In genomic region chr9:77892171-77892570, GRCh38 we compare ENCODE assay signal across 11 cellular contexts.
DNase-seq lines count a peak whose midpoint lies in the region; ATAC-seq, FAIRE-seq and TF ChIP-seq lines count a peak whose summit lies in the region.
"Had no signal": no experiment of that assay in that cellular context is flagged by ENCODE, and none has a peak within 500 bp of the region (broad histone marks: within the 10 kb centered on the region; RNA-seq: fewer than 3 reads in every experiment).

No MANE protein-coding gene starts in this region.

- TF ChIP-seq CTCF in CD8-positive, alpha-beta T cell (IDR thresholded peaks at IDR 0.05): no peak
- no peak for TF ChIP-seq CTCF in OCI-LY7 (conservative IDR thresholded peaks at IDR 0.05; ENCODE audit: low read length)

- no peaks in the 10 kb centered on the region for H3K4me1 ChIP-seq in CD8-positive, alpha-beta T cell (ENCODE audit: insufficient read depth, low read length)
- no peaks in the 10 kb centered on the region for H3K4me1 ChIP-seq in OCI-LY7 (ENCODE audit: insufficient read depth, low read length, poor library complexity, severe bottlenecking)

- peaks cover 21% of the 10 kb centered on the region for H3K36me3 Mint-ChIP-seq in CD8-positive, alpha-beta T cell
- peaks cover 12% of the 10 kb centered on the region for H3K36me3 Mint-ChIP-seq in activated T-helper 17 cell treated with anti-CD3 and anti-CD28 coated beads, Interleukin-2, amount 50 U/mL, for 72 hours (ENCODE audit: low read depth)

- no peak overlapping the region for H2AFZ ChIP-seq in OCI-LY7 (ENCODE audit: low read length)

- H3K27me3 Mint-ChIP-seq in CD8-positive, alpha-beta T cell (ENCODE audit: low read depth): no peaks in the 10 kb centered on the region
- no peaks in the 10 kb centered on the region for H3K27me3 Mint-ChIP-seq in activated T-helper 17 cell treated with anti-CD3 and anti-CD28 coated beads, Interleukin-2, amount 50 U/mL, for 72 hours

- no peak for ATAC-seq in CD8-positive, alpha-beta T cell
- peak; percentile 91 for ATAC-seq in GM18907 (IDR thresholded peaks at IDR 0.05; ENCODE audit: unreplicated experiment)
- ATAC-seq in HG03045 (IDR thresholded peaks at IDR 0.05; ENCODE audit: unreplicated experiment): peak; percentile 62
- ATAC-seq in activated T-helper 17 cell treated with anti-CD3 and anti-CD28 coated beads, Interleukin-2, amount 50 U/mL, for 72 hours (replicated peaks): peak; percentile 68
- no peak for ATAC-seq in GM19455 (IDR thresholded peaks at IDR 0.05; ENCODE audit: unreplicated experiment)
- no peak for ATAC-seq in HG03139 (IDR thresholded peaks at IDR 0.05; ENCODE audit: unreplicated experiment)

- H3K27ac Mint-ChIP-seq in CD8-positive, alpha-beta T cell: peak overlapping the region; percentile 7
- peak overlapping the region; percentile 9 for H3K27ac Mint-ChIP-seq in activated T-helper 17 cell treated with anti-CD3 and anti-CD28 coated beads, Interleukin-2, amount 50 U/mL, for 72 hours

- FAIRE-seq in GM19239 (lab: Jason Lieb, UNC): no peak
- FAIRE-seq: astrocyte had no signal

- no peaks in the 10 kb centered on the region for H3K9me3 Mint-ChIP-seq in CD8-positive, alpha-beta T cell
- no peaks in the 10 kb centered on the region for H3K9me3 Mint-ChIP-seq in activated T-helper 17 cell treated with anti-CD3 and anti-CD28 coated beads, Interleukin-2, amount 50 U/mL, for 72 hours

- no peaks in the 10 kb centered on the region for H3K27me3 ChIP-seq in CD8-positive, alpha-beta T cell (ENCODE audit: insufficient read depth, low read length)
- H3K27me3 ChIP-seq: BE2C, spleen had no signal

- no peaks in the 10 kb centered on the region for H3K9me2 ChIP-seq in OCI-LY7 (ENCODE audit: insufficient read depth, low read length)

- no peaks in the 10 kb centered on the region for H3K9me3 ChIP-seq in CD8-positive, alpha-beta T cell (ENCODE audit: low read length)
- no peaks in the 10 kb centered on the region for H3K9me3 ChIP-seq in OCI-LY7 (ENCODE audit: low read length)
- H3K9me3 ChIP-seq: BE2C, spleen had no signal

- peaks cover 19% of the 10 kb centered on the region for H3K4me1 Mint-ChIP-seq in CD8-positive, alpha-beta T cell (ENCODE audit: low read depth)
- peaks cover 6% of the 10 kb centered on the region for H3K4me1 Mint-ChIP-seq in activated T-helper 17 cell treated with anti-CD3 and anti-CD28 coated beads, Interleukin-2, amount 50 U/mL, for 72 hours

- H3K4me2 ChIP-seq in OCI-LY7 (ENCODE audit: low read length): no peak overlapping the region

- no peaks in the 10 kb centered on the region for H3K79me2 ChIP-seq in OCI-LY7 (ENCODE audit: insufficient read depth, low read depth, low read length)

- H4K20me1 ChIP-seq in OCI-LY7 (ENCODE audit: insufficient read depth, low read length): no peaks in the 10 kb centered on the region

- CTCF ChIA-PET in CD8-positive, alpha-beta T cell (lab: Charles Lee): no interaction called here
- CTCF ChIA-PET in OCI-LY7 (lab: Charles Lee; ENCODE audit: unreplicated experiment): no interaction called here

- POLR2A ChIA-PET in CD8-positive, alpha-beta T cell (lab: Charles Lee): interaction anchor here (0.8 kb wide), 1 partner anchor 400 kb away, joined by 5 read pairs; no protein-coding TSS in a partner anchor
- POLR2A ChIA-PET in OCI-LY7 (lab: Charles Lee): interaction anchor here (1.6 kb wide), 1 partner anchor 9 kb away, joined by 3 read pairs; no protein-coding TSS in a partner anchor

- H3K27ac ChIP-seq in CD8-positive, alpha-beta T cell (ENCODE audit: low read depth, low read length): no peak overlapping the region
- no peak overlapping the region for H3K27ac ChIP-seq in OCI-LY7 (ENCODE audit: low read depth, low read length, poor library complexity, severe bottlenecking)
- H3K27ac ChIP-seq: spleen had no signal

- H3K36me3 ChIP-seq in CD8-positive, alpha-beta T cell (ENCODE audit: insufficient read depth, low read length): no peaks in the 10 kb centered on the region
- no peaks in the 10 kb centered on the region for H3K36me3 ChIP-seq in OCI-LY7 (ENCODE audit: insufficient read depth, low read length)

- DNase-seq in CD8-positive, alpha-beta T cell: no peak
- DNase-seq in OCI-LY7 (ENCODE audit: low spot score): no peak
- DNase-seq in GM19239 (ENCODE audit: insufficient read length, low spot score): no peak
- DNase-seq: BE2C, spleen had no signal

- intact Hi-C loops in CD8-positive, alpha-beta T cell (cut with DNase I, micrococcal nuclease): no loop called here
- intact Hi-C loops in OCI-LY7 (cut with micrococcal nuclease; ENCODE audit: unreplicated experiment): no loop called here

- H3K4me3 Mint-ChIP-seq in CD8-positive, alpha-beta T cell: no peak overlapping the region
- no peak overlapping the region for H3K4me3 Mint-ChIP-seq in activated T-helper 17 cell treated with anti-CD3 and anti-CD28 coated beads, Interleukin-2, amount 50 U/mL, for 72 hours

- BruUV-seq in OCI-LY7 (replicated peaks; lab: Mats Ljungman, UMichigan): no TSS peak

- no peak overlapping the region for H3K4me3 ChIP-seq in CD8-positive, alpha-beta T cell (ENCODE audit: low read depth, low read length)
- H3K4me3 ChIP-seq in OCI-LY7 (ENCODE audit: low read depth, low read length, poor library complexity, severe bottlenecking): no peak overlapping the region
- H3K4me3 ChIP-seq: spleen had no signal

Comparison
In these comparisons a context has a peak if more than half of its experiments do, and no peak if none do; other contexts are left out.
1. ATAC-seq: peak in GM18907 (single experiment), HG03045 (single experiment) and activated T-helper 17 cell treated with anti-CD3 and anti-CD28 coated beads, Interleukin-2, amount 50 U/mL, for 72 hours (single experiment); none in CD8-positive, alpha-beta T cell (single experiment), GM19455 (single experiment) and HG03139 (single experiment).